In genomic region chr7:143264196-143264568, GRCh38 we compare ENCODE assay signal across 3 cellular contexts. TPM values are rescaled to one million over a fixed set of nuclear protein-coding genes. Genes with fewer than 3 reads are reported as not detected.
A peak's percentile ranks its signal among the peaks of the same experiment; 100 is the strongest.
DNase-seq lines count a peak whose midpoint lies in the region; ATAC-seq, FAIRE-seq and TF ChIP-seq lines count a peak whose summit lies in the region.
"Not testable (repeated sequence)": the region's sequence is repeated elsewhere in the genome, so short reads cannot be mapped to it uniquely, and the experiment has no call there.
"Had no signal": no experiment of that assay in that cellular context is flagged by ENCODE, and none has a peak within 500 bp of the region (broad histone marks: within the 10 kb centered on the region; RNA-seq: fewer than 3 reads in every experiment).

No MANE protein-coding gene starts in this region.

- H3K27ac ChIP-seq in astrocyte (ENCODE audit: low read depth, low read length), result not testable (repeated sequence)

- not testable (repeated sequence) for H3K36me3 Mint-ChIP-seq in astrocyte (ENCODE audit: low read depth, unreplicated experiment)

- H3K4me1 ChIP-seq in astrocyte (ENCODE audit: insufficient read depth, low read length), result not testable (repeated sequence)

- H4K20me1 ChIP-seq in astrocyte (ENCODE audit: insufficient read depth, low read length), result not testable (repeated sequence)

- H3K9me3 ChIP-seq in astrocyte (ENCODE audit: insufficient read depth, low read depth, low read length), result not testable (repeated sequence)

- peak overlapping the region; percentile 84 for H3K9ac ChIP-seq in astrocyte (ENCODE audit: low read length)

- not testable (repeated sequence) for H3K9me3 Mint-ChIP-seq in astrocyte (ENCODE audit: unreplicated experiment); stimulated activated naive CD8-positive, alpha-beta T cell treated with anti-CD3 and anti-CD28 coated beads, Interleukin-15, amount 100 ng/mL, for 72 hours

- not testable (repeated sequence) for H3K27ac Mint-ChIP-seq in astrocyte (ENCODE audit: unreplicated experiment)
- peak overlapping the region; percentile 99 for H3K27ac Mint-ChIP-seq in stimulated activated naive CD8-positive, alpha-beta T cell treated with anti-CD3 and anti-CD28 coated beads, Interleukin-15, amount 100 ng/mL, for 72 hours

- not testable (repeated sequence) for FAIRE-seq in astrocyte (lab: Jason Lieb, UNC)

- peak overlapping the region; percentile 83 for H3K4me3 ChIP-seq in astrocyte (ENCODE audit: insufficient read depth, low read depth, low read length)

- not testable (repeated sequence) for ATAC-seq in stimulated activated naive CD8-positive, alpha-beta T cell treated with anti-CD3 and anti-CD28 coated beads, Interleukin-15, amount 100 ng/mL, for 72 hours

- peak overlapping the region; percentile 93 for H2AFZ ChIP-seq in astrocyte (ENCODE audit: low read depth, low read length)

- not testable (repeated sequence) for H3K27me3 ChIP-seq in astrocyte (ENCODE audit: insufficient read depth, low read length)

- H3K27me3 Mint-ChIP-seq in astrocyte (ENCODE audit: low read depth, unreplicated experiment); stimulated activated naive CD8-positive, alpha-beta T cell treated with anti-CD3 and anti-CD28 coated beads, Interleukin-15, amount 100 ng/mL, for 72 hours: not testable (repeated sequence)

- H3K4me1 Mint-ChIP-seq in astrocyte (ENCODE audit: low read depth, unreplicated experiment), result not testable (repeated sequence)
- H3K4me1 Mint-ChIP-seq in stimulated activated naive CD8-positive, alpha-beta T cell treated with anti-CD3 and anti-CD28 coated beads, Interleukin-15, amount 100 ng/mL, for 72 hours, result peaks cover 46% of the 10 kb centered on the region

- peaks cover 11% of the 10 kb centered on the region for H3K36me3 ChIP-seq in astrocyte (ENCODE audit: insufficient read depth, low read length)

- peak overlapping the region; percentile 93 for H3K4me3 Mint-ChIP-seq in astrocyte (ENCODE audit: unreplicated experiment)
- H3K4me3 Mint-ChIP-seq in stimulated activated naive CD8-positive, alpha-beta T cell treated with anti-CD3 and anti-CD28 coated beads, Interleukin-15, amount 100 ng/mL, for 72 hours, result peak overlapping the region; percentile 95 to 96

- H3K4me2 ChIP-seq in astrocyte (ENCODE audit: low read length), result peak overlapping the region; percentile 95

- not testable (repeated sequence) for TF ChIP-seq CTCF in astrocyte (IDR thresholded peaks at IDR 0.05; ENCODE audit: insufficient read depth, low read depth, low read length)

- not testable (repeated sequence) for DNase-seq in astrocyte (ENCODE audit: low read depth); stimulated activated naive CD8-positive, alpha-beta T cell treated with anti-CD3 and anti-CD28 coated beads, Interleukin-15, amount 100 ng/mL, for 72 hours

- H3K79me2 ChIP-seq in astrocyte (ENCODE audit: insufficient read depth, low read length), result not testable (repeated sequence)

RNA-seq across cellular contexts. Expression of gene GSTK1, which starts 0.9 kb away (rescaled TPM):
- total RNA-seq in astrocyte, result 97.5 and 102 TPM in 2 replicates

RNA-seq across cellular contexts. Expression of gene TMEM139, which starts 20.6 kb away (rescaled TPM):
- 0.20 TPM in 1 of 2 replicates, not detected in the other for total RNA-seq in astrocyte

RNA-seq across cellular contexts. Expression of gene CASP2, which starts 24.0 kb away (rescaled TPM):
- total RNA-seq in astrocyte, result 32.6 and 38.0 TPM in 2 replicates

RNA-seq across cellular contexts. Expression of gene TAS2R40, which starts 42.3 kb away (rescaled TPM):
- not detected in 2 replicates for total RNA-seq in astrocyte
- total RNA-seq: cerebellum had no signal

RNA-seq across cellular contexts. Expression of gene CLCN1, which starts 51.7 kb away (rescaled TPM):
- not detected in 2 replicates for total RNA-seq in astrocyte
- total RNA-seq: cerebellum had no signal
